ENCODE assay signal across 9 cellular contexts in the genomic region with DNA sequence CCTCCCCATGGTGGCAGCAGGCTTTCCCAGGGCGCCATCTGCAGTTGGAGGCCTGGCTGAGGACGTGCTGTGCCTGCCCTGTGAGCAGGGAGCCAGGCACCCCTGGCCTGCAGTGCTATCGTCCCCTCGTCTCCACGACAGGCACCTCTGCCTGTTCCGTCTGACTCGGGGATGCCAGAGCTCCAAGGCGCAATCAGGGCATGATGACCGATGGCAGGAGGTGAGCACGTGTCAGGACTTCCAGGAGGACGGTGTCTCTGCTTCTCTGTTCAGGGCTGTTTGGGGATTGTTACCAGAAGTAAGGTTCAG.
DNase-seq lines count a peak whose midpoint lies in the region; ATAC-seq and TF ChIP-seq lines count a peak whose summit lies in the region.
"Had no signal": no experiment of that assay in that cellular context is flagged by ENCODE, and none has a peak within 500 bp of the region (broad histone marks: within the 10 kb centered on the region; RNA-seq: fewer than 3 reads in every experiment).

No MANE protein-coding gene starts in this region.

- H3F3A ChIP-seq in GM23338 (replicated peaks; ENCODE audit: low read depth): no peaks in the 10 kb centered on the region

- H3K4me1 ChIP-seq in GM23338 (ENCODE audit: insufficient read depth) (no peaks in the 10 kb centered on the region), SJCRH30 (peaks cover 12% of the 10 kb centered on the region)

- H3K27ac ChIP-seq in GM23338 (ENCODE audit: low read depth): no peak overlapping the region
- H3K27ac ChIP-seq in WERI-Rb-1: no peak overlapping the region
- H3K27ac ChIP-seq in SJCRH30: no peak overlapping the region

- H3K4me3 Mint-ChIP-seq in GM23338: no peak overlapping the region

- no peaks in the 10 kb centered on the region for H3K36me3 ChIP-seq in GM23338 (ENCODE audit: insufficient read depth)
- no peaks in the 10 kb centered on the region for H3K36me3 ChIP-seq in WERI-Rb-1
- no peaks in the 10 kb centered on the region for H3K36me3 ChIP-seq in SJCRH30

- no peak overlapping the region for H3K27ac Mint-ChIP-seq in GM23338

- no peaks in the 10 kb centered on the region for H3K36me3 Mint-ChIP-seq in GM23338 (ENCODE audit: low read depth)

- no peaks in the 10 kb centered on the region for H4K20me1 ChIP-seq in GM23338 (replicated peaks; ENCODE audit: insufficient read depth)

- H3K4me1 Mint-ChIP-seq in GM23338: no peaks in the 10 kb centered on the region

- H3K9me3 Mint-ChIP-seq in GM23338: no peaks in the 10 kb centered on the region

- H3K79me2 ChIP-seq in GM23338 (replicated peaks; ENCODE audit: insufficient read depth): no peaks in the 10 kb centered on the region

- peaks cover 4% of the 10 kb centered on the region for H3K27me3 Mint-ChIP-seq in GM23338 (ENCODE audit: insufficient read depth, low read depth, poor library complexity)

- TF ChIP-seq CTCF in GM23338 (conservative IDR thresholded peaks at IDR 0.05; ENCODE audit: low read depth in 2 of 2) (peak in 1 of 2 experiments; percentile 69; a peak in 2 of 4 replicates), WERI-Rb-1 (IDR thresholded peaks at IDR 0.05; ENCODE audit: low read depth, low read length) (peak; percentile 77)

- H3K9me3 ChIP-seq in WERI-Rb-1 (ENCODE audit: severe bottlenecking) (no peaks in the 10 kb centered on the region), SJCRH30 (replicated peaks) (no peaks in the 10 kb centered on the region)

- DNase-seq in D341Med (ENCODE audit: low spot score): peak; percentile 75
- peak; percentile 24 for DNase-seq in GM23338 (ENCODE audit: low spot score)
- DNase-seq in WERI-Rb-1: peak; percentile 57
- peak; percentile 40 for DNase-seq in iPS-NIHi7 (ENCODE audit: extremely low spot score)
- no peak for DNase-seq in left cardiac atrium
- DNase-seq in SJCRH30: no peak
- DNase-seq: EL, NCI-H2227 treated with DMSO at 0.1 percent for 48 hours had no signal

- intact Hi-C loops in left cardiac atrium (cut with DNase I): no loop called here

- peak; percentile 89 for ATAC-seq in GM23338
- ATAC-seq in GM18867 (IDR thresholded peaks at IDR 0.05; ENCODE audit: unreplicated experiment): no peak
- no peak for ATAC-seq in left cardiac atrium

- H3K4me2 ChIP-seq in GM23338: no peak overlapping the region

- H3K9me2 ChIP-seq in GM23338 (ENCODE audit: insufficient read depth): no peaks in the 10 kb centered on the region

- H3K4me3 ChIP-seq in GM23338 (no peak overlapping the region), WERI-Rb-1 (ENCODE audit: low read depth, low read length) (no peak overlapping the region), SJCRH30 (no peak overlapping the region)

- no peak overlapping the region for H2AFZ ChIP-seq in GM23338

- no peaks in the 10 kb centered on the region for H3K27me3 ChIP-seq in GM23338 (ENCODE audit: insufficient read depth)
- H3K27me3 ChIP-seq in WERI-Rb-1 (ENCODE audit: insufficient read depth, low read depth, severe bottlenecking): no peaks in the 10 kb centered on the region
- no peaks in the 10 kb centered on the region for H3K27me3 ChIP-seq in SJCRH30

TF ChIP-seq in GM23338, 12 proteins besides CTCF, POLR2A, EP300 and RAD21 (continues in another document):
- TF ChIP-seq JUNB (IDR thresholded peaks at IDR 0.05; ENCODE audit: unreplicated experiment) (no peak), ZNF114 (CRISPR knock-in tag; IDR thresholded peaks at IDR 0.05) (no peak), STAT1 (IDR thresholded peaks at IDR 0.05; ENCODE audit: unreplicated experiment) (no peak), EZH2 (IDR thresholded peaks at IDR 0.05; ENCODE audit: low read depth, unreplicated experiment) (no peak), POLR2AphosphoS5 (IDR thresholded peaks at IDR 0.05; ENCODE audit: low read depth) (no peak), ZNF331 (CRISPR knock-in tag; IDR thresholded peaks at IDR 0.05; ENCODE audit: low read depth) (no peak), EZH2phosphoT487 (IDR thresholded peaks at IDR 0.05; ENCODE audit: unreplicated experiment) (no peak), NANOG (IDR thresholded peaks at IDR 0.05; ENCODE audit: borderline replicate concordance) (no peak), CREB1 (CRISPR knock-in tag; IDR thresholded peaks at IDR 0.05; ENCODE audit: low read depth) (no peak)
- TF ChIP-seq, protein P1, sequence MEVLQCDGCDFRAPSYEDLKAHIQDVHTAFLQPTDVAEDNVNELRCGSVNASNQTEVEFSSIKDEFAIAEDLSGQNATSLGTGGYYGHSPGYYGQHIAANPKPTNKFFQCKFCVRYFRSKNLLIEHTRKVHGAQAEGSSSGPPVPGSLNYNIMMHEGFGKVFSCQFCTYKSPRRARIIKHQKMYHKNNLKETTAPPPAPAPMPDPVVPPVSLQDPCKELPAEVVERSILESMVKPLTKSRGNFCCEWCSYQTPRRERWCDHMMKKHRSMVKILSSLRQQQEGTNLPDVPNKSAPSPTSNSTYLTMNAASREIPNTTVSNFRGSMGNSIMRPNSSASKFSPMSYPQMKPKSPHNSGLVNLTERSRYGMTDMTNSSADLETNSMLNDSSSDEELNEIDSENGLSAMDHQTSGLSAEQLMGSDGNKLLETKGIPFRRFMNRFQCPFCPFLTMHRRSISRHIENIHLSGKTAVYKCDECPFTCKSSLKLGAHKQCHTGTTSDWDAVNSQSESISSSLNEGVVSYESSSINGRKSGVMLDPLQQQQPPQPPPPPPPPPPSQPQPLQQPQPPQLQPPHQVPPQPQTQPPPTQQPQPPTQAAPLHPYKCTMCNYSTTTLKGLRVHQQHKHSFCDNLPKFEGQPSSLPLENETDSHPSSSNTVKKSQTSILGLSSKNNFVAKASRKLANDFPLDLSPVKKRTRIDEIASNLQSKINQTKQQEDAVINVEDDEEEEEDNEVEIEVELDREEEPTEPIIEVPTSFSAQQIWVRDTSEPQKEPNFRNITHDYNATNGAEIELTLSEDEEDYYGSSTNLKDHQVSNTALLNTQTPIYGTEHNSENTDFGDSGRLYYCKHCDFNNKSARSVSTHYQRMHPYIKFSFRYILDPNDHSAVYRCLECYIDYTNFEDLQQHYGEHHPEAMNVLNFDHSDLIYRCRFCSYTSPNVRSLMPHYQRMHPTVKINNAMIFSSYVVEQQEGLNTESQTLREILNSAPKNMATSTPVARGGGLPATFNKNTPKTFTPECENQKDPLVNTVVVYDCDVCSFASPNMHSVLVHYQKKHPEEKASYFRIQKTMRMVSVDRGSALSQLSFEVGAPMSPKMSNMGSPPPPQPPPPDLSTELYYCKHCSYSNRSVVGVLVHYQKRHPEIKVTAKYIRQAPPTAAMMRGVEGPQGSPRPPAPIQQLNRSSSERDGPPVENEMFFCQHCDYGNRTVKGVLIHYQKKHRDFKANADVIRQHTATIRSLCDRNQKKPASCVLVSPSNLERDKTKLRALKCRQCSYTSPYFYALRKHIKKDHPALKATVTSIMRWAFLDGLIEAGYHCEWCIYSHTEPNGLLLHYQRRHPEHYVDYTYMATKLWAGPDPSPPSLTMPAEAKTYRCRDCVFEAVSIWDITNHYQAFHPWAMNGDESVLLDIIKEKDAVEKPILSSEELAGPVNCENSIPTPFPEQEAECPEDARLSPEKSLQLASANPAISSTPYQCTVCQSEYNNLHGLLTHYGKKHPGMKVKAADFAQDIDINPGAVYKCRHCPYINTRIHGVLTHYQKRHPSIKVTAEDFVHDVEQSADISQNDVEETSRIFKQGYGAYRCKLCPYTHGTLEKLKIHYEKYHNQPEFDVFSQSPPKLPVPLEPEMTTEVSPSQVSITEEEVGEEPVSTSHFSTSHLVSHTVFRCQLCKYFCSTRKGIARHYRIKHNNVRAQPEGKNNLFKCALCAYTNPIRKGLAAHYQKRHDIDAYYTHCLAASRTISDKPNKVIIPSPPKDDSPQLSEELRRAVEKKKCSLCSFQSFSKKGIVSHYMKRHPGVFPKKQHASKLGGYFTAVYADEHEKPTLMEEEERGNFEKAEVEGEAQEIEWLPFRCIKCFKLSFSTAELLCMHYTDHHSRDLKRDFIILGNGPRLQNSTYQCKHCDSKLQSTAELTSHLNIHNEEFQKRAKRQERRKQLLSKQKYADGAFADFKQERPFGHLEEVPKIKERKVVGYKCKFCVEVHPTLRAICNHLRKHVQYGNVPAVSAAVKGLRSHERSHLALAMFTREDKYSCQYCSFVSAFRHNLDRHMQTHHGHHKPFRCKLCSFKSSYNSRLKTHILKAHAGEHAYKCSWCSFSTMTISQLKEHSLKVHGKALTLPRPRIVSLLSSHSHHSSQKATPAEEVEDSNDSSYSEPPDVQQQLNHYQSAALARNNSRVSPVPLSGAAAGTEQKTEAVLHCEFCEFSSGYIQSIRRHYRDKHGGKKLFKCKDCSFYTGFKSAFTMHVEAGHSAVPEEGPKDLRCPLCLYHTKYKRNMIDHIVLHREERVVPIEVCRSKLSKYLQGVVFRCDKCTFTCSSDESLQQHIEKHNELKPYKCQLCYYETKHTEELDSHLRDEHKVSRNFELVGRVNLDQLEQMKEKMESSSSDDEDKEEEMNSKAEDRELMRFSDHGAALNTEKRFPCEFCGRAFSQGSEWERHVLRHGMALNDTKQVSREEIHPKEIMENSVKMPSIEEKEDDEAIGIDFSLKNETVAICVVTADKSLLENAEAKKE (CRISPR knock-in tag; IDR thresholded peaks at IDR 0.05): no peak
- TF ChIP-seq, protein P2, sequence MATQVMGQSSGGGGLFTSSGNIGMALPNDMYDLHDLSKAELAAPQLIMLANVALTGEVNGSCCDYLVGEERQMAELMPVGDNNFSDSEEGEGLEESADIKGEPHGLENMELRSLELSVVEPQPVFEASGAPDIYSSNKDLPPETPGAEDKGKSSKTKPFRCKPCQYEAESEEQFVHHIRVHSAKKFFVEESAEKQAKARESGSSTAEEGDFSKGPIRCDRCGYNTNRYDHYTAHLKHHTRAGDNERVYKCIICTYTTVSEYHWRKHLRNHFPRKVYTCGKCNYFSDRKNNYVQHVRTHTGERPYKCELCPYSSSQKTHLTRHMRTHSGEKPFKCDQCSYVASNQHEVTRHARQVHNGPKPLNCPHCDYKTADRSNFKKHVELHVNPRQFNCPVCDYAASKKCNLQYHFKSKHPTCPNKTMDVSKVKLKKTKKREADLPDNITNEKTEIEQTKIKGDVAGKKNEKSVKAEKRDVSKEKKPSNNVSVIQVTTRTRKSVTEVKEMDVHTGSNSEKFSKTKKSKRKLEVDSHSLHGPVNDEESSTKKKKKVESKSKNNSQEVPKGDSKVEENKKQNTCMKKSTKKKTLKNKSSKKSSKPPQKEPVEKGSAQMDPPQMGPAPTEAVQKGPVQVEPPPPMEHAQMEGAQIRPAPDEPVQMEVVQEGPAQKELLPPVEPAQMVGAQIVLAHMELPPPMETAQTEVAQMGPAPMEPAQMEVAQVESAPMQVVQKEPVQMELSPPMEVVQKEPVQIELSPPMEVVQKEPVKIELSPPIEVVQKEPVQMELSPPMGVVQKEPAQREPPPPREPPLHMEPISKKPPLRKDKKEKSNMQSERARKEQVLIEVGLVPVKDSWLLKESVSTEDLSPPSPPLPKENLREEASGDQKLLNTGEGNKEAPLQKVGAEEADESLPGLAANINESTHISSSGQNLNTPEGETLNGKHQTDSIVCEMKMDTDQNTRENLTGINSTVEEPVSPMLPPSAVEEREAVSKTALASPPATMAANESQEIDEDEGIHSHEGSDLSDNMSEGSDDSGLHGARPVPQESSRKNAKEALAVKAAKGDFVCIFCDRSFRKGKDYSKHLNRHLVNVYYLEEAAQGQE (IDR thresholded peaks at IDR 0.05; ENCODE audit: unreplicated experiment): no peak

Comparison
In these comparisons a context has a peak if more than half of its experiments do, and no peak if none do; other contexts are left out.
1. DNase-seq: peak in D341Med (single experiment), GM23338 (single experiment), WERI-Rb-1 (single experiment) and iPS-NIHi7 (single experiment); none in left cardiac atrium (single experiment) and SJCRH30 (0 of 2).